19 cellular contexts compared by ENCODE assay signal in genomic region chr3:46375814-46376213, GRCh38. TPM values are rescaled to one million over a fixed set of nuclear protein-coding genes. Genes with fewer than 3 reads are reported as not detected.
A peak's percentile ranks its signal among the peaks of the same experiment; 100 is the strongest.
DNase-seq lines count a peak whose midpoint lies in the region; ATAC-seq and TF ChIP-seq lines count a peak whose summit lies in the region.
"Had no signal": no experiment of that assay in that cellular context is flagged by ENCODE, and none has a peak within 500 bp of the region (broad histone marks: within the 10 kb centered on the region; RNA-seq: fewer than 3 reads in every experiment).

No MANE protein-coding gene starts in this region.

- H3K36me3 Mint-ChIP-seq in activated CD8-positive, alpha-beta memory T cell treated with anti-CD3 and anti-CD28 coated beads, Interleukin-2, amount 10 ng/mL, durations not matched to agents 7 days and 5 days: peaks cover 56% of the 10 kb centered on the region
- H3K36me3 Mint-ChIP-seq in T-cell: no peaks in the 10 kb centered on the region
- H3K36me3 Mint-ChIP-seq in natural killer cell: no peaks in the 10 kb centered on the region

- CTCF ChIA-PET in activated CD8-positive, alpha-beta memory T cell treated with anti-CD3 and anti-CD28 coated beads, Interleukin-2, amount 10 ng/mL, durations not matched to agents 7 days and 5 days (lab: Charles Lee): interaction anchor here (0.7 to 14.1 kb wide), 6 partner anchors 78 to 1380 kb away, joined by 3 to 248 read pairs (median 32); partner anchors contain the start of gene CCR1
- CTCF ChIA-PET in T-cell (lab: Charles Lee): no interaction called here

- 9 to 35% methylated on average over 2 of the region's 2 CpGs for WGBS in gastroesophageal sphincter (ENCODE audit: low coverage in 1 of 2), 2 donors
- 24 to 28% methylated on average over 2 of the region's 2 CpGs for WGBS in aorta, 2 donors

- H3K4me3 ChIP-seq in gastroesophageal sphincter (no peak overlapping the region), aorta (ENCODE audit: low read length in 2 of 2) (no peak overlapping the region)

- TF ChIP-seq CTCF in natural killer cell (IDR thresholded peaks at IDR 0.05) (no peak), gastroesophageal sphincter (IDR thresholded peaks at IDR 0.05) (no peak)

- TF ChIP-seq EP300 in gastroesophageal sphincter (IDR thresholded peaks at IDR 0.05): no peak

- POLR2A ChIA-PET in T-cell (lab: Charles Lee): no interaction called here

- H3K4me1 Mint-ChIP-seq in activated CD8-positive, alpha-beta memory T cell treated with anti-CD3 and anti-CD28 coated beads, Interleukin-2, amount 10 ng/mL, durations not matched to agents 7 days and 5 days: peaks cover 84% of the 10 kb centered on the region
- H3K4me1 Mint-ChIP-seq in T-cell (peaks cover 34 to 65% (median 59%) of the 10 kb centered on the region in 3 donors), natural killer cell (peaks cover 31 to 39% of the 10 kb centered on the region in 2 donors)

- TF ChIP-seq POLR2A in gastroesophageal sphincter (IDR thresholded peaks at IDR 0.05): no peak

- H3K27me3 ChIP-seq in gastroesophageal sphincter (peaks cover 32% of the 10 kb centered on the region), aorta (ENCODE audit: control insufficient read depth in 1 of 2, insufficient read depth in 2 of 2, low read length in 1 of 2) (no peaks in the 10 kb centered on the region)

- no peaks in the 10 kb centered on the region for H3K9me3 Mint-ChIP-seq in activated CD8-positive, alpha-beta memory T cell treated with anti-CD3 and anti-CD28 coated beads, Interleukin-2, amount 10 ng/mL, durations not matched to agents 7 days and 5 days (ENCODE audit: low read depth)
- H3K9me3 Mint-ChIP-seq in T-cell (no peaks in the 10 kb centered on the region), natural killer cell (no peaks in the 10 kb centered on the region)
- H3K9me3 Mint-ChIP-seq: CD4-positive, alpha-beta T cell; IgD-negative memory B cell had no signal

- ATAC-seq in activated CD8-positive, alpha-beta memory T cell treated with anti-CD3 and anti-CD28 coated beads, Interleukin-2, amount 10 ng/mL, durations not matched to agents 7 days and 5 days: no peak
- peak in 3 of 4 experiments; percentile 47 to 67 (median 52) for ATAC-seq in T-cell (replicated peaks in 1 of 4)
- peak; percentile 13 to 46 (median 45) for ATAC-seq in natural killer cell
- no peak for ATAC-seq in gastroesophageal sphincter
- ATAC-seq in aorta (ENCODE audit: low FRiP score): no peak
- ATAC-seq: PC-3 had no signal

- H3K27ac ChIP-seq in gastroesophageal sphincter: no peak overlapping the region
- H3K27ac ChIP-seq in aorta (ENCODE audit: low read depth in 1 of 2, low read length in 2 of 2): no peak overlapping the region
- H3K27ac ChIP-seq: RWPE1 had no signal

- H3K9me3 ChIP-seq in gastroesophageal sphincter (no peaks in the 10 kb centered on the region), aorta (ENCODE audit: control insufficient read depth, low read length) (no peaks in the 10 kb centered on the region)

- H3K27ac Mint-ChIP-seq in activated CD8-positive, alpha-beta memory T cell treated with anti-CD3 and anti-CD28 coated beads, Interleukin-2, amount 10 ng/mL, durations not matched to agents 7 days and 5 days: peak overlapping the region; percentile 77
- H3K27ac Mint-ChIP-seq in T-cell (peak overlapping the region; percentile 53 to 57), natural killer cell (peak overlapping the region in 1 of 2 donors; percentile 58)
- H3K27ac Mint-ChIP-seq: CD4-positive, alpha-beta T cell had no signal

- H3K27me3 Mint-ChIP-seq in activated CD8-positive, alpha-beta memory T cell treated with anti-CD3 and anti-CD28 coated beads, Interleukin-2, amount 10 ng/mL, durations not matched to agents 7 days and 5 days: peaks cover 6% of the 10 kb centered on the region
- no peaks in the 10 kb centered on the region for H3K27me3 Mint-ChIP-seq in T-cell
- peaks cover 6 to 13% of the 10 kb centered on the region in 2 donors for H3K27me3 Mint-ChIP-seq in natural killer cell (ENCODE audit: low read depth in 2 of 2)
- H3K27me3 Mint-ChIP-seq: CD4-positive, alpha-beta T cell had no signal

- H3K4me1 ChIP-seq in gastroesophageal sphincter: peaks cover 0 to 5% (median 0%) of the 10 kb centered on the region in 3 donors
- no peaks in the 10 kb centered on the region for H3K4me1 ChIP-seq in aorta (ENCODE audit: control insufficient read depth in 1 of 2, insufficient read depth in 2 of 2, low read length in 2 of 2)

- intact Hi-C loops in natural killer cell (cut with micrococcal nuclease) (loop anchor here (5.0 kb wide), 1 partner anchor 289 kb away; no protein-coding TSS in a partner anchor), aorta (cut with DNase I) (no loop called here)

- H3K36me3 ChIP-seq in gastroesophageal sphincter (no peaks in the 10 kb centered on the region), aorta (ENCODE audit: control insufficient read depth in 1 of 2, insufficient read depth in 2 of 2, low read length in 1 of 2) (no peaks in the 10 kb centered on the region)

- no peak for DNase-seq in activated CD8-positive, alpha-beta memory T cell treated with anti-CD3 and anti-CD28 coated beads, Interleukin-2, amount 10 ng/mL, durations not matched to agents 7 days and 5 days
- DNase-seq in activated CD8-positive, alpha-beta memory T cell treated with anti-CD3 and anti-CD28 coated beads, Interleukin-2, amount 50 U/mL, for 4 hours: no peak
- peak; percentile 59 for DNase-seq in GDM1 (lab: John Stamatoyannopoulos, UW)
- no peak for DNase-seq in T-cell
- no peak for DNase-seq in natural killer cell
- no peak for DNase-seq in NCI-H1105 (lab: John Stamatoyannopoulos, UW)
- DNase-seq in aorta: no peak
- DNase-seq: CD4-positive, alpha-beta T cell; DMS79; HCEC 1CT; NCI-H1436; NCI-H2029; NCI-H2171 treated with DMSO at 0.1 percent for 48 hours; NCI-H446 treated with DMSO at 0.1 percent for 48 hours; PC-3 had no signal

- H3K4me3 Mint-ChIP-seq in activated CD8-positive, alpha-beta memory T cell treated with anti-CD3 and anti-CD28 coated beads, Interleukin-2, amount 10 ng/mL, durations not matched to agents 7 days and 5 days: peak overlapping the region; percentile 82
- H3K4me3 Mint-ChIP-seq in T-cell (peak overlapping the region in 1 of 3 donors; percentile 48), natural killer cell (peak overlapping the region; percentile 4)

RNA-seq across cellular contexts. Expression of gene CCR5, which starts 5.1 kb away (rescaled TPM):
- 10 to 100 TPM; 87.0 to 99.8 TPM for total RNA-seq in activated CD8-positive, alpha-beta memory T cell treated with anti-CD3 and anti-CD28 coated beads, Interleukin-2, amount 10 ng/mL, durations not matched to agents 7 days and 5 days
- total RNA-seq in T-cell: 10 to 100 TPM in 3 of 5 donors, 1 to 10 TPM in 2; 4.0 to 14.6 (median 10.1) TPM
- 1 to 10 TPM in 2 of 3 donors, under 1 TPM in 1; 0.59 to 7.6 (median 1.0) TPM for total RNA-seq in natural killer cell
- total RNA-seq in gastroesophageal sphincter: 1 to 10 TPM in 1 of 4 donors, under 1 TPM in 3; 0.23 to 1.8 (median 0.44) TPM
- 1 to 10 TPM; 4.1 to 5.7 TPM for total RNA-seq in aorta
- polyA plus RNA-seq in aorta: 1 to 10 TPM in 1 of 2 donors, under 1 TPM in 1; 0.05 to 2.1 TPM
- total RNA-seq: PC-3 had no signal
- polyA plus RNA-seq: IgD-negative memory B cell had no signal

RNA-seq across cellular contexts. Expression of gene CCR2, which starts 21.9 kb away (rescaled TPM):
- 10 to 100 TPM; 37.9 to 80.1 TPM for total RNA-seq in activated CD8-positive, alpha-beta memory T cell treated with anti-CD3 and anti-CD28 coated beads, Interleukin-2, amount 10 ng/mL, durations not matched to agents 7 days and 5 days
- 10 to 100 TPM in 2 of 5 donors, 1 to 10 TPM in 3; 3.3 to 15.1 (median 8.1) TPM for total RNA-seq in T-cell
- total RNA-seq in natural killer cell: 1 to 10 TPM in 2 of 3 donors, under 1 TPM in 1; 0.21 to 9.8 (median 1.7) TPM
- 1 to 10 TPM in 2 of 4 donors, under 1 TPM in 2; 0.77 to 3.9 (median 1.9) TPM for total RNA-seq in gastroesophageal sphincter
- 1 to 10 TPM; 2.8 to 6.2 TPM for total RNA-seq in aorta
- under 1 TPM in 1 of 2 donors, not detected in 1; 0.18 TPM for polyA plus RNA-seq in aorta
- total RNA-seq: G401, PC-3 had no signal

RNA-seq across cellular contexts. Expression of gene CCRL2, which starts 31.2 kb away (rescaled TPM):
- 10 to 100 TPM in 1 of 2 experiments, 1 to 10 TPM in 1; 10.0 to 11.9 TPM for total RNA-seq in activated CD8-positive, alpha-beta memory T cell treated with anti-CD3 and anti-CD28 coated beads, Interleukin-2, amount 10 ng/mL, durations not matched to agents 7 days and 5 days
- 1 to 10 TPM; 1.1 to 2.5 (median 1.6) TPM for total RNA-seq in T-cell
- 1 to 10 TPM; 3.0 to 4.6 (median 3.8) TPM for total RNA-seq in natural killer cell
- 10 to 100 TPM in 1 of 4 donors, 1 to 10 TPM in 1, under 1 TPM in 2; 0.89 to 15.8 (median 1.9) TPM for total RNA-seq in gastroesophageal sphincter
- 1 to 10 TPM; 3.1 to 5.1 TPM for total RNA-seq in aorta
- polyA plus RNA-seq in aorta: 1 to 10 TPM in 1 of 2 donors, under 1 TPM in 1; 0.59 to 1.8 TPM

Comparison
In these comparisons a context has a peak if more than half of its experiments do, and no peak if none do; other contexts are left out.
1. ATAC-seq: peak in T-cell (3 of 4) and natural killer cell (3 of 3); none in activated CD8-positive, alpha-beta memory T cell treated with anti-CD3 and anti-CD28 coated beads, Interleukin-2, amount 10 ng/mL, durations not matched to agents 7 days and 5 days (single experiment), gastroesophageal sphincter (single experiment) and aorta (single experiment).
2. RNA of gene CCR5, which starts 5.1 kb away (total RNA-seq): 87.0 to 99.8 TPM in activated CD8-positive, alpha-beta memory T cell treated with anti-CD3 and anti-CD28 coated beads, Interleukin-2, amount 10 ng/mL, durations not matched to agents 7 days and 5 days; 4.0 to 14.6 TPM in T-cell, 4.1 to 5.7 TPM in aorta, 0.59 to 7.6 TPM in natural killer cell and 0.23 to 1.8 TPM in gastroesophageal sphincter; every median in the first group is over 4 times any median in the second.